In genomic region chr11:10655227-10655626, GRCh38 we compare ENCODE assay signal across 1 cellular context.
TF ChIP-seq lines count a peak whose summit lies in the region.

No MANE protein-coding gene starts in this region.

TF ChIP-seq in A549, 52 proteins besides CTCF, POLR2A, EP300 and RAD21 (continued from another document):
- TF ChIP-seq HEYL (CRISPR knock-in tag; IDR thresholded peaks at IDR 0.05): no peak
- no peak for TF ChIP-seq SREBF2 (IDR thresholded peaks at IDR 0.05)
- TF ChIP-seq FOSB (CRISPR knock-in tag; IDR thresholded peaks at IDR 0.05): no peak
- no peak for TF ChIP-seq FOXS1 (CRISPR knock-in tag; IDR thresholded peaks at IDR 0.05)
- TF ChIP-seq HOXB13 (CRISPR knock-in tag; IDR thresholded peaks at IDR 0.05; ENCODE audit: low read depth): no peak
- TF ChIP-seq BCL3 (IDR thresholded peaks at IDR 0.05): no peak
- TF ChIP-seq HDAC2 (IDR thresholded peaks at IDR 0.05): no peak
- no peak for TF ChIP-seq USF2 (IDR thresholded peaks at IDR 0.05)
- no peak for TF ChIP-seq ZSCAN20 (CRISPR knock-in tag; IDR thresholded peaks at IDR 0.05)
